In genomic region chr6:108736832-108737231, GRCh38 we compare ENCODE assay signal across 10 cellular contexts.
A peak's percentile ranks its signal among the peaks of the same experiment; 100 is the strongest.
DNase-seq lines count a peak whose midpoint lies in the region; ATAC-seq and TF ChIP-seq lines count a peak whose summit lies in the region.
"Had no signal": no experiment of that assay in that cellular context is flagged by ENCODE, and none has a peak within 500 bp of the region (broad histone marks: within the 10 kb centered on the region; RNA-seq: fewer than 3 reads in every experiment).

No MANE protein-coding gene starts in this region.

- H3K36me3 ChIP-seq in GM23248 (ENCODE audit: low read depth) = no peaks in the 10 kb centered on the region

- DNase-seq in GM23248 = peak; percentile 82
- DNase-seq in RKO (ENCODE audit: low spot score) = peak; percentile 94
- peak; percentile 44 for DNase-seq in fibroblast of gingiva (ENCODE audit: low read depth)
- no peak for DNase-seq in osteocyte (ENCODE audit: extremely low spot score, unreplicated experiment)
- no peak for DNase-seq in NCI-H128 (lab: John Stamatoyannopoulos, UW; ENCODE audit: unreplicated experiment)
- no peak for DNase-seq in natural killer cell treated with Interleukin-12 subunit alpha and Interleukin-12 subunit beta and Interleukin-15 and Interleukin-18, amount 100 ng/mL, for 72 hours (ENCODE audit: low spot score)
- no peak for DNase-seq in OCI-M1 (lab: John Stamatoyannopoulos, UW)
- DNase-seq in GM19240 (ENCODE audit: insufficient read length, low spot score) = no peak
- DNase-seq: NCI-H187 had no signal

- in situ Hi-C loops in GM23248 (cut with MboI) = no loop called here

- H2AFZ ChIP-seq in GM23248 = peak overlapping the region; percentile 30; the same call in 1 of the 2 replicates

- H3K4me1 ChIP-seq in GM23248 (ENCODE audit: insufficient read depth) = peaks cover 37% of the 10 kb centered on the region

- peak overlapping the region; percentile 84 for H3K4me2 ChIP-seq in GM23248 (ENCODE audit: unreplicated experiment)

- WGBS in GM23248 (ENCODE audit: low coverage in 1 of 2, low lambda C conversion rate in 2 of 2, missing lambda C conversion rate in 2 of 2), 2 experiments = 5 to 9% methylated on average over 4 of the region's 4 CpGs

- no peaks in the 10 kb centered on the region for H3K27me3 Mint-ChIP-seq in osteocyte (ENCODE audit: unreplicated experiment)
- H3K27me3 Mint-ChIP-seq in natural killer cell treated with Interleukin-12 subunit alpha and Interleukin-12 subunit beta and Interleukin-15 and Interleukin-18, amount 100 ng/mL, for 72 hours = peaks cover 7% of the 10 kb centered on the region in 2 donors

- peak overlapping the region; percentile 17; the same call in 1 of the 2 replicates for H3K4me3 ChIP-seq in GM23248

- H3K9ac ChIP-seq in GM23248 = no peak overlapping the region

- H3K9me2 ChIP-seq in GM23248 (ENCODE audit: insufficient read depth) = no peaks in the 10 kb centered on the region

- H3K27ac ChIP-seq in GM23248 = peak overlapping the region; percentile 94

- no peaks in the 10 kb centered on the region for H3K36me3 Mint-ChIP-seq in osteocyte (ENCODE audit: unreplicated experiment)
- no peaks in the 10 kb centered on the region for H3K36me3 Mint-ChIP-seq in natural killer cell treated with Interleukin-12 subunit alpha and Interleukin-12 subunit beta and Interleukin-15 and Interleukin-18, amount 100 ng/mL, for 72 hours

- peak overlapping the region; percentile 36 for H3K4me3 Mint-ChIP-seq in osteocyte (ENCODE audit: unreplicated experiment)
- H3K4me3 Mint-ChIP-seq in natural killer cell treated with Interleukin-12 subunit alpha and Interleukin-12 subunit beta and Interleukin-15 and Interleukin-18, amount 100 ng/mL, for 72 hours = no peak overlapping the region
- H3K4me3 Mint-ChIP-seq: nephron had no signal

- H3K9me3 ChIP-seq in GM23248 (ENCODE audit: low read depth) = no peaks in the 10 kb centered on the region

- H3K9me3 Mint-ChIP-seq in osteocyte (ENCODE audit: unreplicated experiment) = no peaks in the 10 kb centered on the region
- no peaks in the 10 kb centered on the region for H3K9me3 Mint-ChIP-seq in natural killer cell treated with Interleukin-12 subunit alpha and Interleukin-12 subunit beta and Interleukin-15 and Interleukin-18, amount 100 ng/mL, for 72 hours
- H3K9me3 Mint-ChIP-seq: nephron had no signal

- H3K79me2 ChIP-seq in GM23248 (ENCODE audit: insufficient read depth) = no peaks in the 10 kb centered on the region

- H3K27me3 ChIP-seq in GM23248 (replicated peaks; ENCODE audit: insufficient read depth) = no peaks in the 10 kb centered on the region

- H3K27ac Mint-ChIP-seq in osteocyte (ENCODE audit: unreplicated experiment) = peak overlapping the region; percentile 82
- no peak overlapping the region for H3K27ac Mint-ChIP-seq in natural killer cell treated with Interleukin-12 subunit alpha and Interleukin-12 subunit beta and Interleukin-15 and Interleukin-18, amount 100 ng/mL, for 72 hours
- H3K27ac Mint-ChIP-seq: nephron had no signal

- peaks cover 46% of the 10 kb centered on the region for H3K4me1 Mint-ChIP-seq in osteocyte (ENCODE audit: unreplicated experiment)
- peaks cover 4 to 6% of the 10 kb centered on the region in 2 donors for H3K4me1 Mint-ChIP-seq in natural killer cell treated with Interleukin-12 subunit alpha and Interleukin-12 subunit beta and Interleukin-15 and Interleukin-18, amount 100 ng/mL, for 72 hours (ENCODE audit: low read depth in 2 of 2)

- H4K20me1 ChIP-seq in GM23248 (ENCODE audit: insufficient read depth) = no peaks in the 10 kb centered on the region

- H3F3A ChIP-seq in GM23248 (ENCODE audit: insufficient read depth) = peaks cover 23% of the 10 kb centered on the region

- no peak for ATAC-seq in natural killer cell treated with Interleukin-12 subunit alpha and Interleukin-12 subunit beta and Interleukin-15 and Interleukin-18, amount 100 ng/mL, for 72 hours

- no peak for TF ChIP-seq CTCF in osteocyte (IDR thresholded peaks at IDR 0.05)

Comparison
In these comparisons a context has a peak if more than half of its experiments do, and no peak if none do; other contexts are left out.
1. DNase-seq: peak in GM23248 (single experiment), RKO (single experiment) and fibroblast of gingiva (single experiment); none in osteocyte (single experiment), NCI-H128 (single experiment), natural killer cell treated with Interleukin-12 subunit alpha and Interleukin-12 subunit beta and Interleukin-15 and Interleukin-18, amount 100 ng/mL, for 72 hours (single experiment), OCI-M1 (single experiment) and GM19240 (single experiment).